In genomic region chr14:67666733-67667132, GRCh38 we compare ENCODE assay signal across 13 cellular contexts. TPM values are rescaled to one million over a fixed set of nuclear protein-coding genes. Genes with fewer than 3 reads are reported as not detected.
DNase-seq lines count a peak whose midpoint lies in the region; ATAC-seq and TF ChIP-seq lines count a peak whose summit lies in the region.
"Had no signal": no experiment of that assay in that cellular context is flagged by ENCODE, and none has a peak within 500 bp of the region (broad histone marks: within the 10 kb centered on the region; RNA-seq: fewer than 3 reads in every experiment).

No MANE protein-coding gene starts in this region.

- no peak overlapping the region for H3K4me2 ChIP-seq in PC-9

- peaks cover 3% of the 10 kb centered on the region for H3K4me1 ChIP-seq in thymus (ENCODE audit: control insufficient read depth, insufficient read depth, low read length)
- H3K4me1 ChIP-seq in PC-9 (replicated peaks; ENCODE audit: insufficient read depth): no peaks in the 10 kb centered on the region
- H3K4me1 ChIP-seq: BE2C had no signal

- 0 out of 2 replicates have a peak, but pooled peaks cover 13% of the 10 kb centered on the region for H3F3A ChIP-seq in PC-9 (ENCODE audit: insufficient read depth, low read depth)

- H3K9me3 ChIP-seq in thymus (ENCODE audit: control insufficient read depth): no peaks in the 10 kb centered on the region
- H3K9me3 ChIP-seq in PC-9 (ENCODE audit: insufficient read depth, low read depth): no peaks in the 10 kb centered on the region
- H3K9me3 ChIP-seq: BE2C, gastrocnemius medialis had no signal

- H2AFZ ChIP-seq in PC-9: no peak overlapping the region

- POLR2A ChIA-PET in PC-9 (lab: Charles Lee; ENCODE audit: unreplicated experiment): interaction anchor here (0.9 kb wide), 1 partner anchor 34 kb away, joined by 7 read pairs; no protein-coding TSS in a partner anchor

- no peaks in the 10 kb centered on the region for H3K27me3 ChIP-seq in thymus (ENCODE audit: control insufficient read depth, insufficient read depth)
- no peaks in the 10 kb centered on the region for H3K27me3 ChIP-seq in PC-9 (ENCODE audit: insufficient read depth, low read depth)
- H3K27me3 ChIP-seq: BE2C, gastrocnemius medialis had no signal

- CTCF ChIA-PET in PC-9 (lab: Charles Lee): interaction anchor here (0.6 to 1.1 kb wide), 8 partner anchors 36 to 239 kb away, joined by 3 to 16 read pairs (median 4); partner anchors contain the start of genes ARG2 and PIGH

- H3K79me2 ChIP-seq in PC-9 (ENCODE audit: low read depth): peaks cover 78% of the 10 kb centered on the region

- no peak for DNase-seq in Right ventricle myocardium superior
- no peak for DNase-seq in left cardiac atrium
- peak; percentile 29 for DNase-seq in OCI-M1 (lab: John Stamatoyannopoulos, UW)
- no peak for DNase-seq in DMS53 (lab: John Stamatoyannopoulos, UW)
- DNase-seq in PC-9: no peak
- DNase-seq: effector CD8-positive, alpha-beta T cell; gastrocnemius medialis; NCI-H1048 had no signal

- ATAC-seq in Right ventricle myocardium superior (ENCODE audit: poor library complexity) (peak; percentile 12), left cardiac atrium (no peak), esophagus mucosa (peak; percentile 13), HG03159 (IDR thresholded peaks at IDR 0.05; ENCODE audit: unreplicated experiment) (no peak)

- H3K27ac ChIP-seq in thymus (ENCODE audit: low read depth) (peak overlapping the region; percentile 31), PC-9 (no peak overlapping the region)
- H3K27ac ChIP-seq: gastrocnemius medialis had no signal

- intact Hi-C loops in Right ventricle myocardium superior (cut with DNase I) (loop anchor here (5.0 kb wide), 1 partner anchor 49 kb away; the partner anchor contains the start of gene ARG2), left cardiac atrium (cut with DNase I) (loop anchor here in 1 of 2 donors (5.0 to 10.0 kb wide), 2 partner anchors 49 to 142 kb away; partner anchors contain the start of gene ARG2), PC-9 (cut with micrococcal nuclease; ENCODE audit: unreplicated experiment) (loop anchor here (1.0 to 5.0 kb wide), 4 partner anchors 36 to 140 kb away; partner anchors contain the start of genes ARG2 and RDH12)

- H3K9me2 ChIP-seq in PC-9 (ENCODE audit: insufficient read depth): no peaks in the 10 kb centered on the region

- H3K4me3 ChIP-seq in thymus (ENCODE audit: low read length) (no peak overlapping the region), PC-9 (no peak overlapping the region)
- H3K4me3 ChIP-seq: gastrocnemius medialis had no signal

- peaks cover 50% of the 10 kb centered on the region for H4K20me1 ChIP-seq in PC-9 (ENCODE audit: insufficient read depth)

- H3K36me3 ChIP-seq in thymus (ENCODE audit: control insufficient read depth, insufficient read depth): no peaks in the 10 kb centered on the region
- no peaks in the 10 kb centered on the region for H3K36me3 ChIP-seq in PC-9 (ENCODE audit: low read depth)
- H3K36me3 ChIP-seq: BE2C, gastrocnemius medialis had no signal

- TF ChIP-seq CTCF in PC-9 (conservative IDR thresholded peaks at IDR 0.05): no peak

- no TSS peak for BruUV-seq in PC-9 (replicated peaks; lab: Mats Ljungman, UMichigan)

RNA-seq across cellular contexts. Expression of gene VTI1B, which starts 7.7 kb away (rescaled TPM):
- total RNA-seq in Right ventricle myocardium superior (113 TPM), left cardiac atrium (100 to 1,000 TPM; 122 to 139 TPM), esophagus mucosa (81.0 TPM), PC-9 (2021) (131 and 148 TPM in 2 replicates)
- polyA plus RNA-seq in thymus: 71.0 TPM

RNA-seq across cellular contexts. Expression of gene RDH11, which starts 28.8 kb away (rescaled TPM):
- 13.2 TPM for total RNA-seq in Right ventricle myocardium superior
- 10 to 100 TPM; 18.3 to 20.8 TPM for total RNA-seq in left cardiac atrium
- 60.1 TPM for total RNA-seq in esophagus mucosa
- polyA plus RNA-seq in thymus: 39.1 TPM
- 73.2 and 97.0 TPM in 2 replicates for total RNA-seq in PC-9 (2021)

RNA-seq across cellular contexts. Expression of gene RDH12, which starts 35.0 kb away (rescaled TPM):
- total RNA-seq in Right ventricle myocardium superior: not detected
- not detected for total RNA-seq in left cardiac atrium
- total RNA-seq in esophagus mucosa: 30.9 TPM
- 3.4 TPM for polyA plus RNA-seq in thymus
- total RNA-seq in PC-9 (2021): not detected in 2 replicates
- total RNA-seq: pulmonary artery endothelial cell had no signal

RNA-seq across cellular contexts. Expression of gene ARG2, which starts 47.0 kb away (rescaled TPM):
- total RNA-seq in Right ventricle myocardium superior (0.75 TPM), left cardiac atrium (1 to 10 TPM in 1 of 2 donors, under 1 TPM in 1; 0.38 to 1.2 TPM), esophagus mucosa (35.6 TPM), PC-9 (2021) (8.6 and 10.2 TPM in 2 replicates)
- polyA plus RNA-seq in thymus: 27.8 TPM

Comparison
In these comparisons a context has a peak if more than half of its experiments do, and no peak if none do; other contexts are left out.
1. ATAC-seq: peak in Right ventricle myocardium superior (single experiment) and esophagus mucosa (single experiment); none in left cardiac atrium (0 of 2) and HG03159 (single experiment).
2. RNA of gene RDH12, which starts 35.0 kb away (total RNA-seq): 30.9 TPM in esophagus mucosa (single experiment); not detected in PC-9, not detected in Right ventricle myocardium superior (single experiment) and not detected in left cardiac atrium; every median in the first group is over 10 times any median in the second.